In genomic region chr3:133570139-133570936, GRCh38 we compare ENCODE assay signal across 10 cellular contexts. TPM values are rescaled to one million over a fixed set of nuclear protein-coding genes. Genes with fewer than 3 reads are reported as not detected.
DNase-seq lines count a peak whose midpoint lies in the region; ATAC-seq, FAIRE-seq and TF ChIP-seq lines count a peak whose summit lies in the region.
"Had no signal": no experiment of that assay in that cellular context is flagged by ENCODE, and none has a peak within 500 bp of the region (broad histone marks: within the 10 kb centered on the region; RNA-seq: fewer than 3 reads in every experiment).

No MANE protein-coding gene starts in this region.

- ATAC-seq in GM19328 (IDR thresholded peaks at IDR 0.05; ENCODE audit: unreplicated experiment) (no peak), esophagus mucosa (no peak)

- no peaks in the 10 kb centered on the region for H3K9me3 Mint-ChIP-seq in nephron

- peaks cover 16% of the 10 kb centered on the region for H3K79me2 ChIP-seq in endothelial cell of umbilical vein (ENCODE audit: control insufficient read depth, insufficient read depth, low read length)

- intact Hi-C loops in endothelial cell of umbilical vein (cut with micrococcal nuclease): loop anchor here (1.0 to 10.0 kb wide), 8 partner anchors 29 to 917 kb away; partner anchors contain the start of genes ANAPC13, CEP63 and SRPRB

- CTCF ChIA-PET in BJ (lab: Yijun Ruan, JAX) (interaction anchor here (0.5 to 1.3 kb wide), 6 partner anchors 10 to 117 kb away, joined by 3 to 4 read pairs (median 3); no protein-coding TSS in a partner anchor), endothelial cell of umbilical vein (lab: Charles Lee) (interaction anchor here (0.8 to 13.8 kb wide), 11 partner anchors 8 to 147 kb away, joined by 3 to 224 read pairs (median 5); no protein-coding TSS in a partner anchor)

- FAIRE-seq in endothelial cell of umbilical vein (lab: Jason Lieb, UNC): peak; percentile 98

- H3K9me1 ChIP-seq in endothelial cell of umbilical vein (replicated peaks; ENCODE audit: control insufficient read depth, extremely low read depth, insufficient read depth, low read length): no peaks in the 10 kb centered on the region

- peak; percentile 47 for DNase-seq in BJ (ENCODE audit: low read depth)
- peak; percentile 41 for DNase-seq in LoVo (ENCODE audit: low spot score)
- DNase-seq in endothelial cell of umbilical vein (ENCODE audit: low read depth, low spot score): peak; percentile 89
- no peak for DNase-seq in NCI-H345 treated with DMSO at 0.1 percent for 48 hours (lab: John Stamatoyannopoulos, UW; ENCODE audit: unreplicated experiment)
- no peak for DNase-seq in HPDE6-E6E7 (ENCODE audit: extremely low spot score)
- DNase-seq: cortex of kidney, SHP77 had no signal

- H3K4me1 Mint-ChIP-seq in nephron: peaks cover 29% of the 10 kb centered on the region

- H3K36me3 Mint-ChIP-seq in nephron (ENCODE audit: low read depth): peaks cover 3% of the 10 kb centered on the region

- H3K27ac Mint-ChIP-seq in nephron: peak overlapping the region; percentile 82 to 89 (median 86)

- TF ChIP-seq POLR2A in endothelial cell of umbilical vein (IDR thresholded peaks at IDR 0.05; ENCODE audit: low read depth, low read length): no peak

- peak overlapping the region; percentile 93 for H3K27ac ChIP-seq in endothelial cell of umbilical vein (ENCODE audit: insufficient read depth, low read depth, low read length)

- no TSS peak for BruUV-seq in endothelial cell of umbilical vein (replicated peaks; lab: Mats Ljungman, UMichigan)

- no peaks in the 10 kb centered on the region for H4K20me1 ChIP-seq in endothelial cell of umbilical vein (replicated peaks; ENCODE audit: control insufficient read depth, extremely low read depth, insufficient read depth, low read length)

- H3K4me3 ChIP-seq in BJ (ENCODE audit: low read depth, low read length) (no peak overlapping the region), endothelial cell of umbilical vein (replicated peaks in 1 of 3; ENCODE audit: insufficient read depth in 1 of 3, low read depth in 1 of 3, low read length in 3 of 3) (peak overlapping the region in 1 of 3 experiments; percentile 5)

- dilution Hi-C loops in endothelial cell of umbilical vein (cut with MboI; ENCODE audit: extremely low pct_ligation_motif_present, low sequenced_read_pairs): no loop called here

- no peaks in the 10 kb centered on the region for H3K27me3 ChIP-seq in BJ (ENCODE audit: control insufficient read depth, insufficient read depth, low read length)
- H3K27me3 ChIP-seq in endothelial cell of umbilical vein (ENCODE audit: control insufficient read depth in 2 of 2, insufficient read depth in 2 of 2, low read length in 2 of 2): no peaks in the 10 kb centered on the region

- peaks cover 50% of the 10 kb centered on the region for H3K4me1 ChIP-seq in endothelial cell of umbilical vein (ENCODE audit: control insufficient read depth, extremely low read depth, insufficient read depth, low read length)

- H3K4me3 Mint-ChIP-seq in nephron: peak overlapping the region in 1 of 3 experiments; percentile 7

- TF ChIP-seq CTCF in BJ (IDR thresholded peaks at IDR 0.05; ENCODE audit: insufficient read depth, low read depth, low read length) (no peak), endothelial cell of umbilical vein (IDR thresholded peaks at IDR 0.05; ENCODE audit: extremely low read depth in 1 of 2, insufficient read depth in 1 of 2, low read depth in 1 of 2, low read length in 2 of 2) (no peak), nephron (IDR thresholded peaks at IDR 0.05; ENCODE audit: unreplicated experiment in 3 of 3) (no peak)

- peak overlapping the region; percentile 54 for H3K9ac ChIP-seq in endothelial cell of umbilical vein (replicated peaks; ENCODE audit: extremely low read depth, insufficient read depth, low read length)

- POLR2A ChIA-PET in BJ (lab: Charles Lee): no interaction called here
- POLR2A ChIA-PET in endothelial cell of umbilical vein (lab: Charles Lee): interaction anchor here (0.9 to 1.6 kb wide), 5 partner anchors 9 to 96 kb away, joined by 3 to 5 read pairs (median 3); no protein-coding TSS in a partner anchor

- no peaks in the 10 kb centered on the region for H3K27me3 Mint-ChIP-seq in nephron (ENCODE audit: low read depth)

- peak overlapping the region; percentile 39 for H2AFZ ChIP-seq in endothelial cell of umbilical vein (ENCODE audit: low read depth, low read length)

- H3K36me3 ChIP-seq in BJ (ENCODE audit: control insufficient read depth, insufficient read depth, low read length) (no peaks in the 10 kb centered on the region), endothelial cell of umbilical vein (ENCODE audit: control insufficient read depth in 2 of 2, extremely low read depth in 1 of 2, insufficient read depth in 2 of 2, low read length in 2 of 2) (no peaks in the 10 kb centered on the region)

- peak overlapping the region; percentile 53 for H3K4me2 ChIP-seq in endothelial cell of umbilical vein (ENCODE audit: insufficient read depth, low read length)

- no peaks in the 10 kb centered on the region for H3K9me3 ChIP-seq in endothelial cell of umbilical vein (replicated peaks; ENCODE audit: control insufficient read depth, insufficient read depth, low read length)

TF ChIP-seq in endothelial cell of umbilical vein, 7 proteins besides CTCF, POLR2A, EP300 and RAD21:
- TF ChIP-seq JUN (IDR thresholded peaks at IDR 0.05; ENCODE audit: borderline replicate concordance, insufficient read depth, insufficient read length, low read depth) (peak; percentile 74), MYC (IDR thresholded peaks at IDR 0.05; ENCODE audit: low read depth, low read length) (no peak), EZH2 (IDR thresholded peaks at IDR 0.05; ENCODE audit: borderline replicate concordance, low read depth, low read length, severe bottlenecking) (no peak), POLR2AphosphoS5 (IDR thresholded peaks at IDR 0.05; ENCODE audit: insufficient read depth, low read depth, low read length) (peak; percentile 81), GATA2 (IDR thresholded peaks at IDR 0.05; ENCODE audit: insufficient read depth, insufficient read length, low read depth, low read length) (peak; percentile 29), FOS (IDR thresholded peaks at IDR 0.05; ENCODE audit: borderline replicate concordance, insufficient read depth, low read length) (peak; percentile 72)

RNA-seq across cellular contexts. Expression of gene CDV3, which starts 3.1 kb away (rescaled TPM):
- 54.9 and 96.0 TPM in 2 replicates for polyA plus RNA-seq in BJ (2011; rRNA removed)
- polyA minus RNA-seq in BJ (2011; rRNA and poly(A)+ RNA removed): 44.8 and 48.0 TPM in 2 replicates
- 200 and 229 TPM in 2 replicates for total RNA-seq in endothelial cell of umbilical vein
- 35.3 and 46.7 TPM in 2 replicates for polyA plus RNA-seq in endothelial cell of umbilical vein
- polyA plus RNA-seq in endothelial cell of umbilical vein (2011; cell fraction: cytosol; rRNA removed): 75.5 and 76.4 TPM in 2 replicates
- 39.2 and 51.3 TPM in 2 replicates for polyA plus RNA-seq in endothelial cell of umbilical vein (2011; cell fraction: nucleus; rRNA removed)
- 145 and 206 TPM in 2 replicates for polyA plus RNA-seq in endothelial cell of umbilical vein (2012)
- 82.8 and 83.0 TPM in 2 replicates for polyA minus RNA-seq in endothelial cell of umbilical vein
- 60.4 TPM for polyA minus RNA-seq in endothelial cell of umbilical vein (2011; cell fraction: cytosol; rRNA and poly(A)+ RNA removed)
- 38.6 and 45.7 TPM in 2 replicates for polyA minus RNA-seq in endothelial cell of umbilical vein (2011; cell fraction: nucleus; rRNA and poly(A)+ RNA removed)
- total RNA-seq in esophagus mucosa: 104 TPM

Comparison
In these comparisons a context has a peak if more than half of its experiments do, and no peak if none do; other contexts are left out.
1. DNase-seq: peak in BJ (single experiment), LoVo (single experiment) and endothelial cell of umbilical vein (single experiment); none in NCI-H345 treated with DMSO at 0.1 percent for 48 hours (single experiment) and HPDE6-E6E7 (single experiment).